8 cellular contexts compared by ENCODE assay signal in genomic region chr2:171574149-171574795, GRCh38. TPM values are rescaled to one million over a fixed set of nuclear protein-coding genes. Genes with fewer than 3 reads are reported as not detected.
DNase-seq lines count a peak whose midpoint lies in the region; ATAC-seq and TF ChIP-seq lines count a peak whose summit lies in the region.

No MANE protein-coding gene starts in this region.

- H3K4me3 Mint-ChIP-seq in CD8-positive, alpha-beta memory T cell: peak overlapping the region in 2 of 7 donors; percentile 10 to 12
- H3K4me3 Mint-ChIP-seq in nephron: no peak overlapping the region

- no peaks in the 10 kb centered on the region for H3K9me3 ChIP-seq in CD8-positive, alpha-beta memory T cell (ENCODE audit: low read length)
- H3K9me3 ChIP-seq in OCI-LY3 (ENCODE audit: insufficient read depth, low read length) (no peaks in the 10 kb centered on the region), esophagus squamous epithelium (no peaks in the 10 kb centered on the region)

- peaks cover 4 to 8% of the 10 kb centered on the region in 2 donors for H3K27me3 Mint-ChIP-seq in CD8-positive, alpha-beta memory T cell
- H3K27me3 Mint-ChIP-seq in nephron (ENCODE audit: low read depth): peaks cover 3% of the 10 kb centered on the region

- ATAC-seq in GM19438 (IDR thresholded peaks at IDR 0.05; ENCODE audit: low read depth, unreplicated experiment): peak; percentile 96
- ATAC-seq in HG03571 (IDR thresholded peaks at IDR 0.05; ENCODE audit: unreplicated experiment): peak; percentile 93

- H3K9me3 Mint-ChIP-seq in CD8-positive, alpha-beta memory T cell: no peaks in the 10 kb centered on the region
- no peaks in the 10 kb centered on the region for H3K9me3 Mint-ChIP-seq in nephron

- DNase-seq in CD8-positive, alpha-beta memory T cell: peak; percentile 66 to 85 (median 68)
- DNase-seq in activated T-cell treated with anti-CD3 and anti-CD28 coated beads for 4 hours: peak; percentile 73
- DNase-seq in esophagus squamous epithelium (lab: John Stamatoyannopoulos, UW): peak; percentile 8
- DNase-seq in stimulated activated naive CD4-positive, alpha-beta T cell (lab: John Stamatoyannopoulos, UW): peak; percentile 53 to 75 (median 64)

- H3K27ac ChIP-seq in CD8-positive, alpha-beta memory T cell (ENCODE audit: low read depth, low read length): no peak overlapping the region
- H3K27ac ChIP-seq in OCI-LY3 (ENCODE audit: low read length) (no peak overlapping the region), esophagus squamous epithelium (no peak overlapping the region)

- TF ChIP-seq CTCF in OCI-LY3 (IDR thresholded peaks at IDR 0.05; ENCODE audit: low read depth, low read length) (peak; percentile 91), esophagus squamous epithelium (IDR thresholded peaks at IDR 0.05) (peak; percentile 93 to 98 (median 97)), nephron (IDR thresholded peaks at IDR 0.05; ENCODE audit: unreplicated experiment in 3 of 3) (peak; percentile 92 to 98 (median 93))

- WGBS in esophagus squamous epithelium, 2 donors: 20 to 27% methylated on average over 20 to 21 of the region's 21 CpGs

- H3K27ac Mint-ChIP-seq in CD8-positive, alpha-beta memory T cell: peak overlapping the region in 5 of 8 donors; percentile 5 to 86 (median 35)
- H3K27ac Mint-ChIP-seq in nephron: peak overlapping the region in 1 of 3 experiments; percentile 10

- no peaks in the 10 kb centered on the region for H3K36me3 Mint-ChIP-seq in CD8-positive, alpha-beta memory T cell
- H3K36me3 Mint-ChIP-seq in nephron (ENCODE audit: low read depth): no peaks in the 10 kb centered on the region

- H3K27me3 ChIP-seq in CD8-positive, alpha-beta memory T cell (ENCODE audit: insufficient read depth, low read length, poor library complexity, severe bottlenecking): no peaks in the 10 kb centered on the region
- H3K27me3 ChIP-seq in OCI-LY3 (ENCODE audit: low read depth, low read length) (peaks cover 7% of the 10 kb centered on the region), esophagus squamous epithelium (no peaks in the 10 kb centered on the region)

- TF ChIP-seq POLR2A in esophagus squamous epithelium (IDR thresholded peaks at IDR 0.05): no peak

- H3K79me2 ChIP-seq in OCI-LY3 (ENCODE audit: low read length): no peaks in the 10 kb centered on the region

- H3K36me3 ChIP-seq in CD8-positive, alpha-beta memory T cell (ENCODE audit: insufficient read depth, low read length): no peaks in the 10 kb centered on the region
- H3K36me3 ChIP-seq in OCI-LY3 (replicated peaks; ENCODE audit: low read depth, low read length) (no peaks in the 10 kb centered on the region), esophagus squamous epithelium (no peaks in the 10 kb centered on the region)

- H2AFZ ChIP-seq in OCI-LY3 (ENCODE audit: low read depth, low read length): peak overlapping the region; percentile 98

- intact Hi-C loops in esophagus squamous epithelium (cut with DNase I): loop anchor here (10.0 kb wide), 1 partner anchor 561 kb away; no protein-coding TSS in a partner anchor

- peak overlapping the region; percentile 74 for H3K4me2 ChIP-seq in OCI-LY3 (ENCODE audit: low read length)

- no peaks in the 10 kb centered on the region for H4K20me1 ChIP-seq in OCI-LY3 (ENCODE audit: insufficient read depth, low read length)

- H3K4me3 ChIP-seq in CD8-positive, alpha-beta memory T cell (ENCODE audit: low read length): no peak overlapping the region
- H3K4me3 ChIP-seq in OCI-LY3 (ENCODE audit: low read length): peak overlapping the region; percentile 70
- no peak overlapping the region for H3K4me3 ChIP-seq in esophagus squamous epithelium

- CTCF ChIA-PET in CD8-positive, alpha-beta memory T cell (lab: Charles Lee): interaction anchor here (0.7 to 1.5 kb wide), 7 partner anchors 15 to 566 kb away, joined by 3 to 6 read pairs (median 3); no protein-coding TSS in a partner anchor

- no peaks in the 10 kb centered on the region for H3K4me1 ChIP-seq in CD8-positive, alpha-beta memory T cell (ENCODE audit: insufficient read depth, low read length)
- H3K4me1 ChIP-seq in OCI-LY3 (ENCODE audit: low read length) (peaks cover 5% of the 10 kb centered on the region), esophagus squamous epithelium (no peaks in the 10 kb centered on the region)

- POLR2A ChIA-PET in CD8-positive, alpha-beta memory T cell (lab: Charles Lee): no interaction called here

- peak overlapping the region; percentile 50 for H3K9ac ChIP-seq in OCI-LY3 (ENCODE audit: low read length)

- H3K4me1 Mint-ChIP-seq in CD8-positive, alpha-beta memory T cell: peaks cover 5 to 6% (median 5%) of the 10 kb centered on the region in 3 donors
- H3K4me1 Mint-ChIP-seq in nephron: no peaks in the 10 kb centered on the region

RNA-seq across cellular contexts. Expression of gene CYBRD1, which starts 52.0 kb away (rescaled TPM):
- total RNA-seq in CD8-positive, alpha-beta memory T cell: 1 to 10 TPM in 1 of 2 experiments, under 1 TPM in 1; 0.95 to 1.2 TPM
- 1.2 TPM for polyA plus RNA-seq in CD8-positive, alpha-beta memory T cell
- total RNA-seq in esophagus squamous epithelium: 100 to 1,000 TPM in 1 of 4 donors, 10 to 100 TPM in 2, 1 to 10 TPM in 1; 5.7 to 176 (median 45.7) TPM

Comparison
In these comparisons a context has a peak if more than half of its experiments do, and no peak if none do; other contexts are left out.
1. DNase-seq: peak in every context shown above with its lines; median percentile 73 in activated T-cell treated with anti-CD3 and anti-CD28 coated beads for 4 hours; 68 in CD8-positive, alpha-beta memory T cell; 64 in stimulated activated naive CD4-positive, alpha-beta T cell; 8 in esophagus squamous epithelium.